In genomic region chr16:11514283-11514682, GRCh38 we compare ENCODE assay signal across 26 cellular contexts.
"Had no signal": no experiment of that assay in that cellular context is flagged by ENCODE, and none has a peak within 500 bp of the region (broad histone marks: within the 10 kb centered on the region; RNA-seq: fewer than 3 reads in every experiment).

No MANE protein-coding gene starts in this region.

- H3K4me1 ChIP-seq: colonic mucosa, esophagus squamous epithelium, left ventricle myocardium inferior, lower lobe of right lung, prostate gland, right atrium auricular region, spleen, tibial nerve, upper lobe of left lung, uterus had no signal

- H3K9me3 ChIP-seq: colonic mucosa, esophagus squamous epithelium, left ventricle myocardium inferior, lower lobe of right lung, prostate gland, right atrium auricular region, spleen, thoracic aorta, tibial nerve, upper lobe of left lung, uterus had no signal

- H3K36me3 Mint-ChIP-seq: natural killer cell treated with Interleukin-12 subunit alpha and Interleukin-12 subunit beta and Interleukin-15 and Interleukin-18, amount 100 ng/mL, for 72 hours; neural progenitor cell had no signal

- H3K27ac Mint-ChIP-seq: immature natural killer cell; naive B cell; natural killer cell treated with Interleukin-12 subunit alpha and Interleukin-12 subunit beta and Interleukin-15 and Interleukin-18, amount 100 ng/mL, for 72 hours; stimulated activated naive CD8-positive, alpha-beta T cell treated with anti-CD3 and anti-CD28 coated beads, Interleukin-15, Interleukin-2, amounts not matched to agents 100 ng/mL and 50 ng/mL, for 24 hours had no signal

- H3K4me3 Mint-ChIP-seq: immature natural killer cell; naive B cell; natural killer cell treated with Interleukin-12 subunit alpha and Interleukin-12 subunit beta and Interleukin-15 and Interleukin-18, amount 100 ng/mL, for 72 hours; neural progenitor cell; stimulated activated naive B cell treated with anti-CD40 and anti-IgM and Interleukin-4, amounts not matched to agents 10 μg/mL and 1 μg/mL and 100 μg/mL, for 72 hours; stimulated activated naive CD8-positive, alpha-beta T cell treated with anti-CD3 and anti-CD28 coated beads, Interleukin-15, Interleukin-2, amounts not matched to agents 100 ng/mL and 50 ng/mL, for 24 hours had no signal

- H3K27ac ChIP-seq: colonic mucosa, esophagus squamous epithelium, left ventricle myocardium inferior, lower lobe of right lung, neural progenitor cell, prostate gland, right atrium auricular region, skin epidermis, spleen, thoracic aorta, tibial nerve, upper lobe of left lung, uterus had no signal

- H3K9me3 Mint-ChIP-seq: immature natural killer cell; natural killer cell treated with Interleukin-12 subunit alpha and Interleukin-12 subunit beta and Interleukin-15 and Interleukin-18, amount 100 ng/mL, for 72 hours; neural progenitor cell; stimulated activated naive CD8-positive, alpha-beta T cell treated with anti-CD3 and anti-CD28 coated beads, Interleukin-15, Interleukin-2, amounts not matched to agents 100 ng/mL and 50 ng/mL, for 24 hours had no signal

- H3K4me3 ChIP-seq: colonic mucosa, esophagus squamous epithelium, left ventricle myocardium inferior, lower lobe of right lung, neural progenitor cell, prostate gland, right atrium auricular region, skin epidermis, spleen, thoracic aorta, tibial nerve, upper lobe of left lung, uterus had no signal

- H3K36me3 ChIP-seq: colonic mucosa, esophagus squamous epithelium, left ventricle myocardium inferior, lower lobe of right lung, neural progenitor cell, prostate gland, right atrium auricular region, spleen, thoracic aorta, tibial nerve, upper lobe of left lung, uterus had no signal

- ATAC-seq: left colon; natural killer cell treated with Interleukin-12 subunit alpha and Interleukin-12 subunit beta and Interleukin-15 and Interleukin-18, amount 100 ng/mL, for 72 hours; stimulated activated naive B cell treated with anti-CD40 and anti-IgM and Interleukin-4, amounts not matched to agents 10 μg/mL and 1 μg/mL and 100 μg/mL, for 72 hours had no signal

- H3K27me3 ChIP-seq: colonic mucosa, esophagus squamous epithelium, neural progenitor cell, right atrium auricular region, spleen, tibial nerve, upper lobe of left lung, uterus had no signal

- H3K27me3 Mint-ChIP-seq: natural killer cell treated with Interleukin-12 subunit alpha and Interleukin-12 subunit beta and Interleukin-15 and Interleukin-18, amount 100 ng/mL, for 72 hours; stimulated activated naive CD8-positive, alpha-beta T cell treated with anti-CD3 and anti-CD28 coated beads, Interleukin-15, Interleukin-2, amounts not matched to agents 100 ng/mL and 50 ng/mL, for 24 hours had no signal

- DNase-seq: colonic mucosa; dermis blood vessel endothelial cell; effector memory CD4-positive, alpha-beta T cell; esophagus squamous epithelium; hypothalamus; immature natural killer cell; islet precursor cell; kidney glomerular epithelial cell; left colon; left ventricle myocardium inferior; lower lobe of right lung; naive B cell; nucleus accumbens; spleen; stimulated activated CD4-positive, alpha-beta T cell treated with anti-CD3 and anti-CD28 coated beads, Interleukin-4, amount 100 ng/mL, for 4 hours; stimulated activated naive B cell treated with anti-CD40 and anti-IgM and Interleukin-4, amounts not matched to agents 10 μg/mL and 1 μg/mL and 100 μg/mL, for 72 hours; upper lobe of left lung; uterus had no signal

- H3K4me1 Mint-ChIP-seq: immature natural killer cell; stimulated activated naive B cell treated with anti-CD40 and anti-IgM and Interleukin-4, amounts not matched to agents 10 μg/mL and 1 μg/mL and 100 μg/mL, for 72 hours had no signal
